Comparison of ENCODE assay signal across 2 cellular contexts in the genomic region with DNA sequence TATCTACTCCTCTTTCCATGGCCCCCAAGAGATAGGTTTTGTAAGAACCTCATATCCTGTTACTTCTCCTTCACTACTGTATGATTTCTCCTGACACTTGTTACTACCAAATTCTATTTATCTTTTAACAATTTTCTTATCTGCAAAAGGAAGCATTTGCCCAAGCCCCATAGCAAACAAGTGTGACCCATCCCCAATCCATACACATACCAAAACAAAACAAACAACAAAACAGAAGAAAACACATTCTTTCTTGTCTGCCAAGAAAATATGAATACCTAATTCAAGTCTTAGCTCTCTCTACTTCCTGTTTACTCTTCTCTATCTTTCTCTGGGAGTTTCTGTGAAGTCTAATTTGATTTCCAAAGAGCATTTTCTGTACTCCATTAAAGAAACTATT.
TF ChIP-seq lines count a peak whose summit lies in the region.

No MANE protein-coding gene starts in this region.

TF ChIP-seq in GM23338, 12 proteins besides CTCF, POLR2A, EP300 and RAD21:
- TF ChIP-seq STAT1 (IDR thresholded peaks at IDR 0.05; ENCODE audit: unreplicated experiment) (no peak), NANOG (IDR thresholded peaks at IDR 0.05; ENCODE audit: borderline replicate concordance) (no peak), EZH2 (IDR thresholded peaks at IDR 0.05; ENCODE audit: low read depth, unreplicated experiment) (no peak)
- TF ChIP-seq, protein P1, sequence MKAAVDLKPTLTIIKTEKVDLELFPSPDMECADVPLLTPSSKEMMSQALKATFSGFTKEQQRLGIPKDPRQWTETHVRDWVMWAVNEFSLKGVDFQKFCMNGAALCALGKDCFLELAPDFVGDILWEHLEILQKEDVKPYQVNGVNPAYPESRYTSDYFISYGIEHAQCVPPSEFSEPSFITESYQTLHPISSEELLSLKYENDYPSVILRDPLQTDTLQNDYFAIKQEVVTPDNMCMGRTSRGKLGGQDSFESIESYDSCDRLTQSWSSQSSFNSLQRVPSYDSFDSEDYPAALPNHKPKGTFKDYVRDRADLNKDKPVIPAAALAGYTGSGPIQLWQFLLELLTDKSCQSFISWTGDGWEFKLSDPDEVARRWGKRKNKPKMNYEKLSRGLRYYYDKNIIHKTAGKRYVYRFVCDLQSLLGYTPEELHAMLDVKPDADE (IDR thresholded peaks at IDR 0.05) = no peak
- TF ChIP-seq, protein P2, sequence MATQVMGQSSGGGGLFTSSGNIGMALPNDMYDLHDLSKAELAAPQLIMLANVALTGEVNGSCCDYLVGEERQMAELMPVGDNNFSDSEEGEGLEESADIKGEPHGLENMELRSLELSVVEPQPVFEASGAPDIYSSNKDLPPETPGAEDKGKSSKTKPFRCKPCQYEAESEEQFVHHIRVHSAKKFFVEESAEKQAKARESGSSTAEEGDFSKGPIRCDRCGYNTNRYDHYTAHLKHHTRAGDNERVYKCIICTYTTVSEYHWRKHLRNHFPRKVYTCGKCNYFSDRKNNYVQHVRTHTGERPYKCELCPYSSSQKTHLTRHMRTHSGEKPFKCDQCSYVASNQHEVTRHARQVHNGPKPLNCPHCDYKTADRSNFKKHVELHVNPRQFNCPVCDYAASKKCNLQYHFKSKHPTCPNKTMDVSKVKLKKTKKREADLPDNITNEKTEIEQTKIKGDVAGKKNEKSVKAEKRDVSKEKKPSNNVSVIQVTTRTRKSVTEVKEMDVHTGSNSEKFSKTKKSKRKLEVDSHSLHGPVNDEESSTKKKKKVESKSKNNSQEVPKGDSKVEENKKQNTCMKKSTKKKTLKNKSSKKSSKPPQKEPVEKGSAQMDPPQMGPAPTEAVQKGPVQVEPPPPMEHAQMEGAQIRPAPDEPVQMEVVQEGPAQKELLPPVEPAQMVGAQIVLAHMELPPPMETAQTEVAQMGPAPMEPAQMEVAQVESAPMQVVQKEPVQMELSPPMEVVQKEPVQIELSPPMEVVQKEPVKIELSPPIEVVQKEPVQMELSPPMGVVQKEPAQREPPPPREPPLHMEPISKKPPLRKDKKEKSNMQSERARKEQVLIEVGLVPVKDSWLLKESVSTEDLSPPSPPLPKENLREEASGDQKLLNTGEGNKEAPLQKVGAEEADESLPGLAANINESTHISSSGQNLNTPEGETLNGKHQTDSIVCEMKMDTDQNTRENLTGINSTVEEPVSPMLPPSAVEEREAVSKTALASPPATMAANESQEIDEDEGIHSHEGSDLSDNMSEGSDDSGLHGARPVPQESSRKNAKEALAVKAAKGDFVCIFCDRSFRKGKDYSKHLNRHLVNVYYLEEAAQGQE (IDR thresholded peaks at IDR 0.05; ENCODE audit: unreplicated experiment) = no peak

TF ChIP-seq in K562, 482 proteins besides CTCF, POLR2A, EP300 and RAD21:
- TF ChIP-seq MTF1 (CRISPR knock-in tag; IDR thresholded peaks at IDR 0.05; ENCODE audit: borderline replicate concordance) (no peak), CHD1 (IDR thresholded peaks at IDR 0.05; ENCODE audit: low read length) (no peak), U2AF1 (optimal IDR thresholded peaks at IDR 0.05; ENCODE audit: low read depth, low read length) (no peak), PCBP2 (IDR thresholded peaks at IDR 0.05; ENCODE audit: low read depth, low read length, poor library complexity, severe bottlenecking) (no peak), PHF8 (IDR thresholded peaks at IDR 0.05; ENCODE audit: borderline replicate concordance, low read length) (no peak), RB1 (IDR thresholded peaks at IDR 0.05; ENCODE audit: low read depth) (no peak), GATA2 (CRISPR knock-in tag; IDR thresholded peaks at IDR 0.05) (no peak), HDAC1 (IDR thresholded peaks at IDR 0.05) (no peak), ZNF644 (tag; IDR thresholded peaks at IDR 0.05; ENCODE audit: low read depth) (no peak), XRCC4 (IDR thresholded peaks at IDR 0.05; ENCODE audit: extremely low read depth, insufficient read depth, insufficient read length) (no peak), ZNF316 (IDR thresholded peaks at IDR 0.05) (no peak), ZNF133 (CRISPR knock-in tag; IDR thresholded peaks at IDR 0.05) (no peak), GATAD2A (IDR thresholded peaks at IDR 0.05) (no peak), ZC3H11A (IDR thresholded peaks at IDR 0.05; ENCODE audit: low read depth, low read length) (no peak)
- TF ChIP-seq, protein P3, sequence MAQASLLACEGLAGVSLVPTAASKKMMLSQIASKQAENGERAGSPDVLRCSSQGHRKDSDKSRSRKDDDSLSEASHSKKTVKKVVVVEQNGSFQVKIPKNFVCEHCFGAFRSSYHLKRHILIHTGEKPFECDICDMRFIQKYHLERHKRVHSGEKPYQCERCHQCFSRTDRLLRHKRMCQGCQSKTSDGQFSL (CRISPR knock-in tag; IDR thresholded peaks at IDR 0.05) = no peak
- TF ChIP-seq, protein P3 (tag; IDR thresholded peaks at IDR 0.05) = no peak
- TF ChIP-seq, protein P4, sequence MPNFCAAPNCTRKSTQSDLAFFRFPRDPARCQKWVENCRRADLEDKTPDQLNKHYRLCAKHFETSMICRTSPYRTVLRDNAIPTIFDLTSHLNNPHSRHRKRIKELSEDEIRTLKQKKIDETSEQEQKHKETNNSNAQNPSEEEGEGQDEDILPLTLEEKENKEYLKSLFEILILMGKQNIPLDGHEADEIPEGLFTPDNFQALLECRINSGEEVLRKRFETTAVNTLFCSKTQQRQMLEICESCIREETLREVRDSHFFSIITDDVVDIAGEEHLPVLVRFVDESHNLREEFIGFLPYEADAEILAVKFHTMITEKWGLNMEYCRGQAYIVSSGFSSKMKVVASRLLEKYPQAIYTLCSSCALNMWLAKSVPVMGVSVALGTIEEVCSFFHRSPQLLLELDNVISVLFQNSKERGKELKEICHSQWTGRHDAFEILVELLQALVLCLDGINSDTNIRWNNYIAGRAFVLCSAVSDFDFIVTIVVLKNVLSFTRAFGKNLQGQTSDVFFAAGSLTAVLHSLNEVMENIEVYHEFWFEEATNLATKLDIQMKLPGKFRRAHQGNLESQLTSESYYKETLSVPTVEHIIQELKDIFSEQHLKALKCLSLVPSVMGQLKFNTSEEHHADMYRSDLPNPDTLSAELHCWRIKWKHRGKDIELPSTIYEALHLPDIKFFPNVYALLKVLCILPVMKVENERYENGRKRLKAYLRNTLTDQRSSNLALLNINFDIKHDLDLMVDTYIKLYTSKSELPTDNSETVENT (CRISPR knock-in tag; IDR thresholded peaks at IDR 0.05) = no peak
- TF ChIP-seq, protein P5, sequence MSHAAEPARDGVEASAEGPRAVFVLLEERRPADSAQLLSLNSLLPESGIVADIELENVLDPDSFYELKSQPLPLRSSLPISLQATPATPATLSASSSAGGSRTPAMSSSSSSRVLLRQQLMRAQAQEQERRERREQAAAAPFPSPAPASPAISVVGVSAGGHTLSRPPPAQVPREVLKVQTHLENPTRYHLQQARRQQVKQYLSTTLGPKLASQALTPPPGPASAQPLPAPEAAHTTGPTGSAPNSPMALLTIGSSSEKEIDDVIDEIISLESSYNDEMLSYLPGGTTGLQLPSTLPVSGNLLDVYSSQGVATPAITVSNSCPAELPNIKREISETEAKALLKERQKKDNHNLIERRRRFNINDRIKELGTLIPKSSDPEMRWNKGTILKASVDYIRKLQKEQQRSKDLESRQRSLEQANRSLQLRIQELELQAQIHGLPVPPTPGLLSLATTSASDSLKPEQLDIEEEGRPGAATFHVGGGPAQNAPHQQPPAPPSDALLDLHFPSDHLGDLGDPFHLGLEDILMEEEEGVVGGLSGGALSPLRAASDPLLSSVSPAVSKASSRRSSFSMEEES (CRISPR knock-in tag; IDR thresholded peaks at IDR 0.05) = no peak
- TF ChIP-seq, protein P6, sequence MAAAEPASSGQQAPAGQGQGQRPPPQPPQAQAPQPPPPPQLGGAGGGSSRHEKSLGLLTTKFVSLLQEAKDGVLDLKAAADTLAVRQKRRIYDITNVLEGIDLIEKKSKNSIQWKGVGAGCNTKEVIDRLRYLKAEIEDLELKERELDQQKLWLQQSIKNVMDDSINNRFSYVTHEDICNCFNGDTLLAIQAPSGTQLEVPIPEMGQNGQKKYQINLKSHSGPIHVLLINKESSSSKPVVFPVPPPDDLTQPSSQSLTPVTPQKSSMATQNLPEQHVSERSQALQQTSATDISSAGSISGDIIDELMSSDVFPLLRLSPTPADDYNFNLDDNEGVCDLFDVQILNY (CRISPR knock-in tag; IDR thresholded peaks at IDR 0.05) = no peak
- TF ChIP-seq, protein P7, sequence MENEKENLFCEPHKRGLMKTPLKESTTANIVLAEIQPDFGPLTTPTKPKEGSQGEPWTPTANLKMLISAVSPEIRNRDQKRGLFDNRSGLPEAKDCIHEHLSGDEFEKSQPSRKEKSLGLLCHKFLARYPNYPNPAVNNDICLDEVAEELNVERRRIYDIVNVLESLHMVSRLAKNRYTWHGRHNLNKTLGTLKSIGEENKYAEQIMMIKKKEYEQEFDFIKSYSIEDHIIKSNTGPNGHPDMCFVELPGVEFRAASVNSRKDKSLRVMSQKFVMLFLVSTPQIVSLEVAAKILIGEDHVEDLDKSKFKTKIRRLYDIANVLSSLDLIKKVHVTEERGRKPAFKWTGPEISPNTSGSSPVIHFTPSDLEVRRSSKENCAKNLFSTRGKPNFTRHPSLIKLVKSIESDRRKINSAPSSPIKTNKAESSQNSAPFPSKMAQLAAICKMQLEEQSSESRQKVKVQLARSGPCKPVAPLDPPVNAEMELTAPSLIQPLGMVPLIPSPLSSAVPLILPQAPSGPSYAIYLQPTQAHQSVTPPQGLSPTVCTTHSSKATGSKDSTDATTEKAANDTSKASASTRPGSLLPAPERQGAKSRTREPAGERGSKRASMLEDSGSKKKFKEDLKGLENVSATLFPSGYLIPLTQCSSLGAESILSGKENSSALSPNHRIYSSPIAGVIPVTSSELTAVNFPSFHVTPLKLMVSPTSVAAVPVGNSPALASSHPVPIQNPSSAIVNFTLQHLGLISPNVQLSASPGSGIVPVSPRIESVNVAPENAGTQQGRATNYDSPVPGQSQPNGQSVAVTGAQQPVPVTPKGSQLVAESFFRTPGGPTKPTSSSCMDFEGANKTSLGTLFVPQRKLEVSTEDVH (IDR thresholded peaks at IDR 0.05; ENCODE audit: low read depth, partially characterized antibody) = no peak
- TF ChIP-seq, protein P8, sequence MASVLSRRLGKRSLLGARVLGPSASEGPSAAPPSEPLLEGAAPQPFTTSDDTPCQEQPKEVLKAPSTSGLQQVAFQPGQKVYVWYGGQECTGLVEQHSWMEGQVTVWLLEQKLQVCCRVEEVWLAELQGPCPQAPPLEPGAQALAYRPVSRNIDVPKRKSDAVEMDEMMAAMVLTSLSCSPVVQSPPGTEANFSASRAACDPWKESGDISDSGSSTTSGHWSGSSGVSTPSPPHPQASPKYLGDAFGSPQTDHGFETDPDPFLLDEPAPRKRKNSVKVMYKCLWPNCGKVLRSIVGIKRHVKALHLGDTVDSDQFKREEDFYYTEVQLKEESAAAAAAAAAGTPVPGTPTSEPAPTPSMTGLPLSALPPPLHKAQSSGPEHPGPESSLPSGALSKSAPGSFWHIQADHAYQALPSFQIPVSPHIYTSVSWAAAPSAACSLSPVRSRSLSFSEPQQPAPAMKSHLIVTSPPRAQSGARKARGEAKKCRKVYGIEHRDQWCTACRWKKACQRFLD (CRISPR knock-in tag; IDR thresholded peaks at IDR 0.05) = no peak
